Comparison of ENCODE assay signal across 1 cellular context in genomic region chr6:46691052-46691451, GRCh38.
TF ChIP-seq lines count a peak whose summit lies in the region.

No MANE protein-coding gene starts in this region.

TF ChIP-seq in HepG2, 621 proteins besides CTCF, POLR2A, EP300 and RAD21:
- no peak for TF ChIP-seq CENPBD1 (CRISPR knock-in tag; IDR thresholded peaks at IDR 0.05; ENCODE audit: borderline replicate concordance, low read depth)
- TF ChIP-seq MAFK (conservative IDR thresholded peaks at IDR 0.05 in 1 of 2, IDR thresholded peaks at IDR 0.05 in 1 of 2; ENCODE audit: low read length in 2 of 2): 0 out of 4 replicates have a peak, but pooled peaks of 1 of the 2 experiments have one; percentile 2
